ENCODE assay signal across 23 cellular contexts in the genomic region with DNA sequence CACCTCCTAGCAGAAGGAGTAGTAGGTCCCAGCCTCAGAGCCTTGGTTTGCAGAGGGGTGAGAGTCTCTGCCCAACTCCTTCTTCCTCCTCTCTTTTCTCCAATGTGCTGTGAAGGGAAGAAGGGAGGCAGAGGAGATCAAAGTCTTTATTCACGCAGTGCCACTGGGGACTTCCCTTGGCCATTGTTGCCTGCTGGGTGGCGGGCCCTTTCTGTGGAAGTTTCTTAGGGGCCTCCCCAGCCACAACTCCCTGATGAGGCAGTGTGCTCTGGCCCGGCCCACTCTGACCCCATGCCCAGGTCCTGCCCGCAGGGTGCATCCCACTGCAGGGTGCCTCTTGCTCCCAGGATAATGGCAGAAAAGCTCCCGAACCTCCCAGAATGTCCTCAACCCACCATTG.
"Had no signal": no experiment of that assay in that cellular context is flagged by ENCODE, and none has a peak within 500 bp of the region (broad histone marks: within the 10 kb centered on the region; RNA-seq: fewer than 3 reads in every experiment).

No MANE protein-coding gene starts in this region.

- H3K36me3 ChIP-seq: sigmoid colon, spleen, tibial artery had no signal

- H3K27me3 ChIP-seq: body of pancreas, sigmoid colon had no signal

- ATAC-seq: activated naive CD8-positive, alpha-beta T cell treated with anti-CD3 and anti-CD28 coated beads, Interleukin-2, amount 50 U/mL, for 24 hours; body of pancreas; left ventricle myocardium superior; mucosa of descending colon had no signal

- H3K4me1 ChIP-seq: body of pancreas, spleen had no signal

- H3K27ac ChIP-seq: body of pancreas, spleen, tibial artery had no signal

- H3K4me1 Mint-ChIP-seq: activated naive CD8-positive, alpha-beta T cell treated with anti-CD3 and anti-CD28 coated beads, Interleukin-2, amount 50 U/mL, for 24 hours; memory B cell had no signal

- H3K4me3 ChIP-seq: body of pancreas, mucosa of descending colon, sigmoid colon, spleen, tibial artery had no signal

- H3K9me3 ChIP-seq: body of pancreas, mucosa of descending colon, sigmoid colon, spleen, tibial artery had no signal

- H3K4me3 Mint-ChIP-seq: activated CD4-positive, alpha-beta memory T cell treated with anti-CD3 and anti-CD28 coated beads for 36 hours; activated naive CD8-positive, alpha-beta T cell treated with anti-CD3 and anti-CD28 coated beads, Interleukin-2, amount 50 U/mL, for 24 hours; memory B cell; stimulated activated naive CD8-positive, alpha-beta T cell treated with anti-CD3 and anti-CD28 coated beads, Interleukin-15, Interleukin-2, amounts not matched to agents 100 ng/mL and 50 ng/mL, for 24 hours had no signal

- DNase-seq: activated CD4-positive, alpha-beta memory T cell treated with anti-CD3 and anti-CD28 coated beads for 36 hours; activated CD4-positive, alpha-beta T cell treated with anti-CD3 and anti-CD28 coated beads for 48 hours; activated gamma-delta T cell; activated naive CD4-positive, alpha-beta T cell treated with anti-CD3 and anti-CD28 coated beads, Interleukin-2, amount 50 U/mL, for 16 hours; activated naive CD8-positive, alpha-beta T cell treated with anti-CD3 and anti-CD28 coated beads, Interleukin-2, amount 50 U/mL, for 24 hours; anterior cingulate cortex; body of pancreas; effector CD8-positive, alpha-beta T cell; erythroblast; foreskin melanocyte; glutamatergic neuron; hippocampal formation; left ventricle myocardium superior; mucosa of descending colon; occipital lobe; posterior cingulate gyrus; sigmoid colon; spleen; stimulated activated CD4-positive, alpha-beta T cell treated with anti-CD3 and anti-CD28 coated beads, Interleukin-4, amount 100 ng/mL, for 1 hour; SW 1271; tibial artery had no signal

- H3K27ac Mint-ChIP-seq: activated CD4-positive, alpha-beta memory T cell treated with anti-CD3 and anti-CD28 coated beads for 36 hours; activated naive CD8-positive, alpha-beta T cell treated with anti-CD3 and anti-CD28 coated beads, Interleukin-2, amount 50 U/mL, for 24 hours; memory B cell; stimulated activated naive CD8-positive, alpha-beta T cell treated with anti-CD3 and anti-CD28 coated beads, Interleukin-15, Interleukin-2, amounts not matched to agents 100 ng/mL and 50 ng/mL, for 24 hours had no signal

- H3K9me3 Mint-ChIP-seq: activated CD4-positive, alpha-beta memory T cell treated with anti-CD3 and anti-CD28 coated beads for 36 hours; activated naive CD8-positive, alpha-beta T cell treated with anti-CD3 and anti-CD28 coated beads, Interleukin-2, amount 50 U/mL, for 24 hours; memory B cell; stimulated activated naive CD8-positive, alpha-beta T cell treated with anti-CD3 and anti-CD28 coated beads, Interleukin-15, Interleukin-2, amounts not matched to agents 100 ng/mL and 50 ng/mL, for 24 hours had no signal

- H3K36me3 Mint-ChIP-seq: activated CD4-positive, alpha-beta memory T cell treated with anti-CD3 and anti-CD28 coated beads for 36 hours; memory B cell had no signal

- H3K27me3 Mint-ChIP-seq: activated naive CD8-positive, alpha-beta T cell treated with anti-CD3 and anti-CD28 coated beads, Interleukin-2, amount 50 U/mL, for 24 hours had no signal
